Comparison of ENCODE assay signal across 21 cellular contexts in genomic region chr15:31248951-31249350, GRCh38.
"Had no signal": no experiment of that assay in that cellular context is flagged by ENCODE, and none has a peak within 500 bp of the region (broad histone marks: within the 10 kb centered on the region; RNA-seq: fewer than 3 reads in every experiment).

No MANE protein-coding gene starts in this region.

- FAIRE-seq: endometrium, keratinocyte had no signal

- H3K27ac ChIP-seq: gastrocnemius medialis, neutrophil, parathyroid adenoma, right lobe of liver, suprapubic skin, transverse colon, vagina had no signal

- H3K4me2 ChIP-seq: smooth muscle cell had no signal

- H3K36me3 ChIP-seq: gastrocnemius medialis, neutrophil, right lobe of liver, suprapubic skin, transverse colon, vagina had no signal

- H3K27ac Mint-ChIP-seq: effector memory CD8-positive, alpha-beta T cell; natural killer cell; progenitor cell of endocrine pancreas; stimulated activated effector memory CD8-positive, alpha-beta T cell treated with anti-CD3 and anti-CD28 coated beads, Interleukin-12 subunit alpha, Interleukin-12 subunit beta, amount 100 ng/mL, for 72 hours had no signal

- DNase-seq: cerebellar nuclear complex; cortex of kidney; effector memory CD8-positive, alpha-beta T cell; gastrocnemius medialis; mammary epithelial cell; natural killer cell; right lobe of liver; stimulated activated CD4-positive, alpha-beta T cell treated with anti-CD3 and anti-CD28 coated beads, Interleukin-2, amount 100 ng/mL, for 24 hours; stimulated activated CD4-positive, alpha-beta T cell treated with anti-CD3 and anti-CD28 coated beads, Interleukin-4, amount 100 ng/mL, for 24 hours; stimulated activated naive CD4-positive, alpha-beta T cell treated with Interleukin-2 at 50 U/mL for 16 hours; transverse colon had no signal

- H3K4me3 Mint-ChIP-seq: effector memory CD8-positive, alpha-beta T cell; natural killer cell; stimulated activated effector memory CD8-positive, alpha-beta T cell treated with anti-CD3 and anti-CD28 coated beads, Interleukin-12 subunit alpha, Interleukin-12 subunit beta, amount 100 ng/mL, for 72 hours had no signal

- ATAC-seq: effector memory CD8-positive, alpha-beta T cell; gastrocnemius medialis; left lobe of liver; natural killer cell; right lobe of liver; stimulated activated effector memory CD8-positive, alpha-beta T cell treated with anti-CD3 and anti-CD28 coated beads, Interleukin-12 subunit alpha, Interleukin-12 subunit beta, amount 100 ng/mL, for 72 hours had no signal

- H3K4me1 ChIP-seq: gastrocnemius medialis, parathyroid adenoma, right lobe of liver, suprapubic skin, vagina had no signal

- H3K36me3 Mint-ChIP-seq: natural killer cell; stimulated activated effector memory CD8-positive, alpha-beta T cell treated with anti-CD3 and anti-CD28 coated beads, Interleukin-12 subunit alpha, Interleukin-12 subunit beta, amount 100 ng/mL, for 72 hours had no signal

- H3K79me2 ChIP-seq: parathyroid adenoma had no signal

- H3K4me3 ChIP-seq: gastrocnemius medialis, right lobe of liver, smooth muscle cell, suprapubic skin, transverse colon, vagina had no signal

- H3K9me3 ChIP-seq: gastrocnemius medialis, neutrophil, right lobe of liver, suprapubic skin, transverse colon, vagina had no signal

- H2AFZ ChIP-seq: parathyroid adenoma had no signal

- H3K27me3 ChIP-seq: gastrocnemius medialis, neutrophil, right lobe of liver, suprapubic skin, transverse colon, vagina had no signal

- H3K9me3 Mint-ChIP-seq: effector memory CD8-positive, alpha-beta T cell; natural killer cell; stimulated activated effector memory CD8-positive, alpha-beta T cell treated with anti-CD3 and anti-CD28 coated beads, Interleukin-12 subunit alpha, Interleukin-12 subunit beta, amount 100 ng/mL, for 72 hours had no signal
